13 cellular contexts compared by ENCODE assay signal in the genomic region with DNA sequence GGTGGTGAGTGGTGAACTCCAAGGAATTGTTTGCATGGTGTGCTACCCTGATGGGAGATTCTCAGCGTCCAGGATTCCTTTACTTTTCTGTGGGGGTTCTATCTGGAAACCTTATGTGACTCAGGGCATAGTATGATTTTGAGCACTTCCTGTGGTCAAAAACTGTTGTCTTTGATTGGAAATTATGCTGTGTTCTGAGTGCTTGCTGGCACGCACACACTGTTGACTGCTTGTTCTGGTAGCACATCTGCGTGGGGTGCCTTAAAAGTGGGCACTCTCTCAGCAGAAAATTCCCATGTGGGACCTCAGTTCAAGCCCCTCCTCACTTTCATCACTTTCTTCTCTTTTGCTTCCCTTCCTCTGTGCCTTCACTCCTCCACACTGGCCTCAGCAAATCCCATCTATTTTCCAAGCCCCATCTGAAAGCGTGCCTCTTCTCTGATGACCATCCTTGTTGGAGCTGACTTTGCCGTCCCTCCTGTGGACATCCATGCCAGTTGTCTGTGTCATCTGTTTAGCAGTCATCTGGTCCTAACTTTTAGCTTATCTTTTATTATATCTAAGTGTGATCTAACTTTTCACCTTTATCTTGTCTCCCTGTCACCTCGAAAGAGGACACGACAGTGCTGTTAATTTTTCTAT. TPM values are rescaled to one million over a fixed set of nuclear protein-coding genes. Genes with fewer than 3 reads are reported as not detected.
DNase-seq lines count a peak whose midpoint lies in the region; ATAC-seq and TF ChIP-seq lines count a peak whose summit lies in the region.
"Had no signal": no experiment of that assay in that cellular context is flagged by ENCODE, and none has a peak within 500 bp of the region (broad histone marks: within the 10 kb centered on the region; RNA-seq: fewer than 3 reads in every experiment).

No MANE protein-coding gene starts in this region.

- WGBS in H9 (ENCODE audit: extremely low coverage, insufficient read length, low lambda C conversion rate) = no CpG with 5 or more reads among the region's 7 CpGs

- no peaks in the 10 kb centered on the region; a peak in 1 of 5 replicates for H3K9me3 Mint-ChIP-seq in H9
- H3K9me3 Mint-ChIP-seq in activated T-helper 2 cell treated with anti-CD3 and anti-CD28 coated beads, Interferon-gamma antibody, Interleukin-2, Interleukin-4, amounts not matched to agents 10 μg/mL and 5 μg/mL and 100 μg/mL, durations not matched to agents 14 hours and 24 hours and 36 hours = no peaks in the 10 kb centered on the region
- H3K9me3 Mint-ChIP-seq: stimulated activated naive B cell treated with anti-CD40 and anti-IgM and Interleukin-4, amounts not matched to agents 10 μg/mL and 1 μg/mL and 100 μg/mL, for 72 hours had no signal

- H3T11ph ChIP-seq in H9 (ENCODE audit: low read length) = no peak overlapping the region

- H2BK20ac ChIP-seq in H9 (ENCODE audit: low read depth, low read length, poor library complexity, severe bottlenecking) = no peak overlapping the region

- H3K4me3 Mint-ChIP-seq in H9 = no peak overlapping the region
- H3K4me3 Mint-ChIP-seq in activated T-helper 2 cell treated with anti-CD3 and anti-CD28 coated beads, Interferon-gamma antibody, Interleukin-2, Interleukin-4, amounts not matched to agents 10 μg/mL and 5 μg/mL and 100 μg/mL, durations not matched to agents 14 hours and 24 hours and 36 hours (ENCODE audit: low read depth) = peak overlapping the region; percentile 7
- H3K4me3 Mint-ChIP-seq: stimulated activated naive B cell treated with anti-CD40 and anti-IgM and Interleukin-4, amounts not matched to agents 10 μg/mL and 1 μg/mL and 100 μg/mL, for 72 hours had no signal

- ATAC-seq in HG03565 (IDR thresholded peaks at IDR 0.05; ENCODE audit: unreplicated experiment) (no peak), GM18907 (IDR thresholded peaks at IDR 0.05; ENCODE audit: unreplicated experiment) (no peak)
- ATAC-seq: stimulated activated naive B cell treated with anti-CD40 and anti-IgM and Interleukin-4, amounts not matched to agents 10 μg/mL and 1 μg/mL and 100 μg/mL, for 72 hours had no signal

- no peak for TF ChIP-seq CTCF in AG09309 (IDR thresholded peaks at IDR 0.05; ENCODE audit: control insufficient read depth, insufficient read depth, low read depth, low read length, missing control alignments)
- TF ChIP-seq CTCF in H9 (conservative IDR thresholded peaks at IDR 0.05) = no peak
- TF ChIP-seq CTCF in WERI-Rb-1 (IDR thresholded peaks at IDR 0.05; ENCODE audit: low read depth, low read length) = no peak

- H2BK15ac ChIP-seq in H9 (ENCODE audit: low read depth, low read length) = no peak overlapping the region

- H3K36me3 ChIP-seq in WERI-Rb-1 = peaks cover 5% of the 10 kb centered on the region; the same call in 1 of the 2 replicates
- H3K36me3 ChIP-seq: neutrophil had no signal

- no peaks in the 10 kb centered on the region; the same call in 1 of the 2 replicates for H3K4me1 ChIP-seq in H9 (ENCODE audit: insufficient read depth, low read length)

- no peak overlapping the region for H3K23ac ChIP-seq in H9 (ENCODE audit: insufficient read length, low read depth, low read length)

- H3K79me2 ChIP-seq in H9 (ENCODE audit: insufficient read depth, low read length) = no peaks in the 10 kb centered on the region

- no peaks in the 10 kb centered on the region for H4K20me1 ChIP-seq in H9 (ENCODE audit: control insufficient read depth, insufficient read depth, insufficient read length)

- DNase-seq in AG09309 (ENCODE audit: low read depth) (peak; percentile 94), H9 (no peak), iris pigment epithelial cell (ENCODE audit: low read depth) (peak; percentile 89), WERI-Rb-1 (no peak), NCI-H1105 treated with DMSO at 0.1 percent for 48 hours (lab: John Stamatoyannopoulos, UW) (no peak)
- no peak for DNase-seq in activated T-helper 2 cell treated with anti-CD3 and anti-CD28 coated beads, Interferon-gamma antibody, Interleukin-2, Interleukin-4, amounts not matched to agents 10 μg/mL and 5 μg/mL and 100 μg/mL, durations not matched to agents 14 hours and 24 hours and 36 hours (ENCODE audit: low spot score)
- DNase-seq: heart right ventricle; NCI-H187; SIG-M5; stimulated activated naive B cell treated with anti-CD40 and anti-IgM and Interleukin-4, amounts not matched to agents 10 μg/mL and 1 μg/mL and 100 μg/mL, for 72 hours had no signal

- H3K9me3 ChIP-seq in H9 (ENCODE audit: control insufficient read depth, low read depth, low read length) (no peaks in the 10 kb centered on the region), WERI-Rb-1 (ENCODE audit: severe bottlenecking) (no peaks in the 10 kb centered on the region)
- H3K9me3 ChIP-seq: heart right ventricle, neutrophil had no signal

- H2BK5ac ChIP-seq in H9 (ENCODE audit: insufficient read length, low read length) = no peak overlapping the region

- H4K8ac ChIP-seq in H9 (replicated peaks; ENCODE audit: insufficient read length, low read depth, low read length) = no peak overlapping the region

- H4K91ac ChIP-seq in H9 (ENCODE audit: insufficient read length, low read depth, low read length) = no peak overlapping the region

- H3K79me1 ChIP-seq in H9 (ENCODE audit: insufficient read depth, low read depth, low read length, poor library complexity, severe bottlenecking) = no peaks in the 10 kb centered on the region

- no peak overlapping the region for H2BK12ac ChIP-seq in H9 (ENCODE audit: insufficient read length, low read depth, low read length)

- no peak overlapping the region for H3K18ac ChIP-seq in H9 (ENCODE audit: insufficient read length, low read depth, low read length)

- H3K27ac Mint-ChIP-seq in H9 = peak overlapping the region in 2 of 3 experiments; percentile 46 to 62; a peak in 5 of 7 replicates
- H3K27ac Mint-ChIP-seq in activated T-helper 2 cell treated with anti-CD3 and anti-CD28 coated beads, Interferon-gamma antibody, Interleukin-2, Interleukin-4, amounts not matched to agents 10 μg/mL and 5 μg/mL and 100 μg/mL, durations not matched to agents 14 hours and 24 hours and 36 hours = peak overlapping the region; percentile 86
- H3K27ac Mint-ChIP-seq: stimulated activated naive B cell treated with anti-CD40 and anti-IgM and Interleukin-4, amounts not matched to agents 10 μg/mL and 1 μg/mL and 100 μg/mL, for 72 hours had no signal

- peaks cover 2 to 6% of the 10 kb centered on the region in 2 experiments; a peak in 2 of 4 replicates for H3K4me1 Mint-ChIP-seq in H9
- H3K4me1 Mint-ChIP-seq in activated T-helper 2 cell treated with anti-CD3 and anti-CD28 coated beads, Interferon-gamma antibody, Interleukin-2, Interleukin-4, amounts not matched to agents 10 μg/mL and 5 μg/mL and 100 μg/mL, durations not matched to agents 14 hours and 24 hours and 36 hours (ENCODE audit: low read depth) = peaks cover 49% of the 10 kb centered on the region

- no peaks in the 10 kb centered on the region for H3K27me3 Mint-ChIP-seq in H9 (ENCODE audit: low read depth)
- no peaks in the 10 kb centered on the region for H3K27me3 Mint-ChIP-seq in activated T-helper 2 cell treated with anti-CD3 and anti-CD28 coated beads, Interferon-gamma antibody, Interleukin-2, Interleukin-4, amounts not matched to agents 10 μg/mL and 5 μg/mL and 100 μg/mL, durations not matched to agents 14 hours and 24 hours and 36 hours (ENCODE audit: low read depth)
- H3K27me3 Mint-ChIP-seq: stimulated activated naive B cell treated with anti-CD40 and anti-IgM and Interleukin-4, amounts not matched to agents 10 μg/mL and 1 μg/mL and 100 μg/mL, for 72 hours had no signal

- H3K9ac ChIP-seq in H9 (ENCODE audit: extremely low read depth, insufficient read length, low read length) = no peak overlapping the region

- no peaks in the 10 kb centered on the region for H3K23me2 ChIP-seq in H9 (ENCODE audit: insufficient read length, low read depth, low read length, poor library complexity, severe bottlenecking)

- no peak overlapping the region for H3K14ac ChIP-seq in H9 (ENCODE audit: insufficient read depth, low read length)

- no peak overlapping the region for H2AFZ ChIP-seq in H9 (ENCODE audit: low read length)

- H3K4me2 ChIP-seq in H9 (ENCODE audit: insufficient read depth, insufficient read length, low read length) = no peak overlapping the region

- H2AK5ac ChIP-seq in H9 (ENCODE audit: insufficient read length, low read length) = no peak overlapping the region

- H3K27me3 ChIP-seq in H9 (ENCODE audit: insufficient read depth, low read length) (no peaks in the 10 kb centered on the region), WERI-Rb-1 (ENCODE audit: insufficient read depth, low read depth, severe bottlenecking) (no peaks in the 10 kb centered on the region)
- H3K27me3 ChIP-seq: heart right ventricle, neutrophil had no signal

- H3K4ac ChIP-seq in H9 (ENCODE audit: low read depth, low read length) = no peak overlapping the region

- no peak overlapping the region for H2BK120ac ChIP-seq in H9 (ENCODE audit: low read depth, low read length, poor library complexity, severe bottlenecking)

- intact Hi-C loops in activated T-helper 2 cell treated with anti-CD3 and anti-CD28 coated beads, Interferon-gamma antibody, Interleukin-2, Interleukin-4, amounts not matched to agents 10 μg/mL and 5 μg/mL and 100 μg/mL, durations not matched to agents 14 hours and 24 hours and 36 hours (cut with micrococcal nuclease) = loop anchor here (10.0 kb wide), 1 partner anchor 48 kb away; no protein-coding TSS in a partner anchor

- no peak overlapping the region for H4K5ac ChIP-seq in H9 (ENCODE audit: insufficient read length, low read depth, low read length)

- H3K27ac ChIP-seq in H9 (ENCODE audit: insufficient read length, low read depth, low read length) (no peak overlapping the region), WERI-Rb-1 (no peak overlapping the region)
- H3K27ac ChIP-seq: neutrophil had no signal

- no peak overlapping the region for H3K4me3 ChIP-seq in AG09309 (ENCODE audit: control insufficient read depth, low read depth, low read length)
- no peak overlapping the region for H3K4me3 ChIP-seq in WERI-Rb-1 (ENCODE audit: low read depth, low read length)
- H3K4me3 ChIP-seq: heart right ventricle had no signal

- no peak overlapping the region for H3K56ac ChIP-seq in H9 (ENCODE audit: insufficient read length, low read depth, low read length)

- H3K36me3 Mint-ChIP-seq in H9 (ENCODE audit: insufficient read depth in 1 of 3, low read depth in 3 of 3) = peaks cover 0 to 6% (median 2%) of the 10 kb centered on the region in 3 experiments; a peak in 2 of 7 replicates
- H3K36me3 Mint-ChIP-seq in activated T-helper 2 cell treated with anti-CD3 and anti-CD28 coated beads, Interferon-gamma antibody, Interleukin-2, Interleukin-4, amounts not matched to agents 10 μg/mL and 5 μg/mL and 100 μg/mL, durations not matched to agents 14 hours and 24 hours and 36 hours (ENCODE audit: low read depth) = peaks cover 40% of the 10 kb centered on the region

RNA-seq across cellular contexts. Expression of a gene that starts 56.4 kb away (rescaled TPM):
- total RNA-seq in H9 (2021) = 17.8 and 20.0 TPM in 2 replicates
- total RNA-seq in activated T-helper 2 cell treated with anti-CD3 and anti-CD28 coated beads, Interferon-gamma antibody, Interleukin-2, Interleukin-4, amounts not matched to agents 10 μg/mL and 5 μg/mL and 100 μg/mL, durations not matched to agents 14 hours and 24 hours and 36 hours = 0.25 TPM in 1 of 2 replicates, not detected in the other

Comparison
In these comparisons a context has a peak if more than half of its experiments do, and no peak if none do; other contexts are left out.
1. DNase-seq: peak in AG09309 (single experiment) and iris pigment epithelial cell (single experiment); none in H9 (single experiment), activated T-helper 2 cell treated with anti-CD3 and anti-CD28 coated beads, Interferon-gamma antibody, Interleukin-2, Interleukin-4, amounts not matched to agents 10 μg/mL and 5 μg/mL and 100 μg/mL, durations not matched to agents 14 hours and 24 hours and 36 hours (single experiment), WERI-Rb-1 (single experiment) and NCI-H1105 treated with DMSO at 0.1 percent for 48 hours (single experiment).
2. RNA of a gene that starts 56.4 kb away (total RNA-seq): 17.8 to 20.0 TPM in H9; 0.25 TPM in activated T-helper 2 cell treated with anti-CD3 and anti-CD28 coated beads, Interferon-gamma antibody, Interleukin-2, Interleukin-4, amounts not matched to agents 10 μg/mL and 5 μg/mL and 100 μg/mL, durations not matched to agents 14 hours and 24 hours and 36 hours; every median in the first group is over 10 times any median in the second.